In genomic region chr15:90143176-90143655, GRCh38 we compare ENCODE assay signal across 1 cellular context.
TF ChIP-seq lines count a peak whose summit lies in the region.

No MANE protein-coding gene starts in this region.

TF ChIP-seq in K562, 482 proteins besides CTCF, POLR2A, EP300 and RAD21 (continued from another document and continues in another):
- TF ChIP-seq CREBBP (IDR thresholded peaks at IDR 0.05; ENCODE audit: low read depth, low read length): no peak
- no peak for TF ChIP-seq SLC30A9 (CRISPR knock-in tag; IDR thresholded peaks at IDR 0.05)
- TF ChIP-seq ATF4 (CRISPR knock-in tag; IDR thresholded peaks at IDR 0.05): no peak
- TF ChIP-seq, protein P1, sequence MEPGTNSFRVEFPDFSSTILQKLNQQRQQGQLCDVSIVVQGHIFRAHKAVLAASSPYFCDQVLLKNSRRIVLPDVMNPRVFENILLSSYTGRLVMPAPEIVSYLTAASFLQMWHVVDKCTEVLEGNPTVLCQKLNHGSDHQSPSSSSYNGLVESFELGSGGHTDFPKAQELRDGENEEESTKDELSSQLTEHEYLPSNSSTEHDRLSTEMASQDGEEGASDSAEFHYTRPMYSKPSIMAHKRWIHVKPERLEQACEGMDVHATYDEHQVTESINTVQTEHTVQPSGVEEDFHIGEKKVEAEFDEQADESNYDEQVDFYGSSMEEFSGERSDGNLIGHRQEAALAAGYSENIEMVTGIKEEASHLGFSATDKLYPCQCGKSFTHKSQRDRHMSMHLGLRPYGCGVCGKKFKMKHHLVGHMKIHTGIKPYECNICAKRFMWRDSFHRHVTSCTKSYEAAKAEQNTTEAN (CRISPR knock-in tag; IDR thresholded peaks at IDR 0.05): no peak
- TF ChIP-seq MEF2D (tag; conservative IDR thresholded peaks at IDR 0.05; ENCODE audit: low read depth): no peak
- no peak for TF ChIP-seq XRCC4 (IDR thresholded peaks at IDR 0.05; ENCODE audit: extremely low read depth, insufficient read depth, insufficient read length)
- TF ChIP-seq GMEB1 (CRISPR knock-in tag; IDR thresholded peaks at IDR 0.05): no peak
- no peak for TF ChIP-seq TOE1 (IDR thresholded peaks at IDR 0.05; ENCODE audit: borderline replicate concordance)
- TF ChIP-seq TOE1 (CRISPR knock-in tag; IDR thresholded peaks at IDR 0.05; ENCODE audit: borderline replicate concordance, low read depth): no peak
- no peak for TF ChIP-seq THRAP3 (IDR thresholded peaks at IDR 0.05; ENCODE audit: borderline replicate concordance)
- TF ChIP-seq, protein P2, sequence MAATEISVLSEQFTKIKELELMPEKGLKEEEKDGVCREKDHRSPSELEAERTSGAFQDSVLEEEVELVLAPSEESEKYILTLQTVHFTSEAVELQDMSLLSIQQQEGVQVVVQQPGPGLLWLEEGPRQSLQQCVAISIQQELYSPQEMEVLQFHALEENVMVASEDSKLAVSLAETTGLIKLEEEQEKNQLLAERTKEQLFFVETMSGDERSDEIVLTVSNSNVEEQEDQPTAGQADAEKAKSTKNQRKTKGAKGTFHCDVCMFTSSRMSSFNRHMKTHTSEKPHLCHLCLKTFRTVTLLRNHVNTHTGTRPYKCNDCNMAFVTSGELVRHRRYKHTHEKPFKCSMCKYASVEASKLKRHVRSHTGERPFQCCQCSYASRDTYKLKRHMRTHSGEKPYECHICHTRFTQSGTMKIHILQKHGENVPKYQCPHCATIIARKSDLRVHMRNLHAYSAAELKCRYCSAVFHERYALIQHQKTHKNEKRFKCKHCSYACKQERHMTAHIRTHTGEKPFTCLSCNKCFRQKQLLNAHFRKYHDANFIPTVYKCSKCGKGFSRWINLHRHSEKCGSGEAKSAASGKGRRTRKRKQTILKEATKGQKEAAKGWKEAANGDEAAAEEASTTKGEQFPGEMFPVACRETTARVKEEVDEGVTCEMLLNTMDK (IDR thresholded peaks at IDR 0.05; ENCODE audit: borderline replicate concordance, insufficient read depth, low read depth, low read length, poor library complexity, severe bottlenecking): no peak
- no peak for TF ChIP-seq MECOM (CRISPR knock-in tag; IDR thresholded peaks at IDR 0.05)
- TF ChIP-seq ERF (CRISPR knock-in tag; IDR thresholded peaks at IDR 0.05): peak; percentile 53; the same call in 1 of the 2 replicates
- TF ChIP-seq, protein P3, sequence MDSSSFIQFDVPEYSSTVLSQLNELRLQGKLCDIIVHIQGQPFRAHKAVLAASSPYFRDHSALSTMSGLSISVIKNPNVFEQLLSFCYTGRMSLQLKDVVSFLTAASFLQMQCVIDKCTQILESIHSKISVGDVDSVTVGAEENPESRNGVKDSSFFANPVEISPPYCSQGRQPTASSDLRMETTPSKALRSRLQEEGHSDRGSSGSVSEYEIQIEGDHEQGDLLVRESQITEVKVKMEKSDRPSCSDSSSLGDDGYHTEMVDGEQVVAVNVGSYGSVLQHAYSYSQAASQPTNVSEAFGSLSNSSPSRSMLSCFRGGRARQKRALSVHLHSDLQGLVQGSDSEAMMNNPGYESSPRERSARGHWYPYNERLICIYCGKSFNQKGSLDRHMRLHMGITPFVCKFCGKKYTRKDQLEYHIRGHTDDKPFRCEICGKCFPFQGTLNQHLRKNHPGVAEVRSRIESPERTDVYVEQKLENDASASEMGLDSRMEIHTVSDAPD (CRISPR knock-in tag; IDR thresholded peaks at IDR 0.05): no peak
- TF ChIP-seq ZZZ3 (IDR thresholded peaks at IDR 0.05): no peak
- TF ChIP-seq SRSF1 (IDR thresholded peaks at IDR 0.05; ENCODE audit: low read depth, low read length): no peak
- TF ChIP-seq TAF7 (tag; IDR thresholded peaks at IDR 0.05): no peak
- peak; percentile 21; the same call in 1 of the 2 replicates for TF ChIP-seq CUX1 (CRISPR knock-in tag; IDR thresholded peaks at IDR 0.05)
- no peak for TF ChIP-seq SNRNP70 (optimal IDR thresholded peaks at IDR 0.05; ENCODE audit: low read depth, low read length)
- no peak for TF ChIP-seq ZC3H8 (IDR thresholded peaks at IDR 0.05)
- TF ChIP-seq ZFX (CRISPR knock-in tag; IDR thresholded peaks at IDR 0.05): peak; percentile 89
- TF ChIP-seq TCF3 (CRISPR knock-in tag; IDR thresholded peaks at IDR 0.05): peak; percentile 97
- TF ChIP-seq CXXC5 (CRISPR knock-in tag; IDR thresholded peaks at IDR 0.05): peak; percentile 78
- TF ChIP-seq JUNB (CRISPR knock-in tag; conservative IDR thresholded peaks at IDR 0.05): no peak
- peak; percentile 84 to 89 for TF ChIP-seq TRIM24 (IDR thresholded peaks at IDR 0.05)
- TF ChIP-seq TAF1 (IDR thresholded peaks at IDR 0.05; ENCODE audit: control insufficient read depth, extremely low read depth, insufficient read depth, low read length, severe bottlenecking): peak; percentile 27
- TF ChIP-seq POLR2AphosphoS5 (IDR thresholded peaks at IDR 0.05; ENCODE audit: control insufficient read depth, insufficient read depth, low read depth, low read length): peak; percentile 97
- no peak for TF ChIP-seq ZNF324 (CRISPR knock-in tag; IDR thresholded peaks at IDR 0.05)
- TF ChIP-seq TCF7L2 (IDR thresholded peaks at IDR 0.05; ENCODE audit: low read depth, low read length): no peak
- no peak for TF ChIP-seq SPI1 (IDR thresholded peaks at IDR 0.05; ENCODE audit: borderline replicate concordance, low read depth, low read length)
- TF ChIP-seq ZNF282 (CRISPR knock-in tag; IDR thresholded peaks at IDR 0.05): no peak
- TF ChIP-seq ZNF197 (CRISPR knock-in tag; IDR thresholded peaks at IDR 0.05; ENCODE audit: low read depth): no peak
- TF ChIP-seq, protein P4, sequence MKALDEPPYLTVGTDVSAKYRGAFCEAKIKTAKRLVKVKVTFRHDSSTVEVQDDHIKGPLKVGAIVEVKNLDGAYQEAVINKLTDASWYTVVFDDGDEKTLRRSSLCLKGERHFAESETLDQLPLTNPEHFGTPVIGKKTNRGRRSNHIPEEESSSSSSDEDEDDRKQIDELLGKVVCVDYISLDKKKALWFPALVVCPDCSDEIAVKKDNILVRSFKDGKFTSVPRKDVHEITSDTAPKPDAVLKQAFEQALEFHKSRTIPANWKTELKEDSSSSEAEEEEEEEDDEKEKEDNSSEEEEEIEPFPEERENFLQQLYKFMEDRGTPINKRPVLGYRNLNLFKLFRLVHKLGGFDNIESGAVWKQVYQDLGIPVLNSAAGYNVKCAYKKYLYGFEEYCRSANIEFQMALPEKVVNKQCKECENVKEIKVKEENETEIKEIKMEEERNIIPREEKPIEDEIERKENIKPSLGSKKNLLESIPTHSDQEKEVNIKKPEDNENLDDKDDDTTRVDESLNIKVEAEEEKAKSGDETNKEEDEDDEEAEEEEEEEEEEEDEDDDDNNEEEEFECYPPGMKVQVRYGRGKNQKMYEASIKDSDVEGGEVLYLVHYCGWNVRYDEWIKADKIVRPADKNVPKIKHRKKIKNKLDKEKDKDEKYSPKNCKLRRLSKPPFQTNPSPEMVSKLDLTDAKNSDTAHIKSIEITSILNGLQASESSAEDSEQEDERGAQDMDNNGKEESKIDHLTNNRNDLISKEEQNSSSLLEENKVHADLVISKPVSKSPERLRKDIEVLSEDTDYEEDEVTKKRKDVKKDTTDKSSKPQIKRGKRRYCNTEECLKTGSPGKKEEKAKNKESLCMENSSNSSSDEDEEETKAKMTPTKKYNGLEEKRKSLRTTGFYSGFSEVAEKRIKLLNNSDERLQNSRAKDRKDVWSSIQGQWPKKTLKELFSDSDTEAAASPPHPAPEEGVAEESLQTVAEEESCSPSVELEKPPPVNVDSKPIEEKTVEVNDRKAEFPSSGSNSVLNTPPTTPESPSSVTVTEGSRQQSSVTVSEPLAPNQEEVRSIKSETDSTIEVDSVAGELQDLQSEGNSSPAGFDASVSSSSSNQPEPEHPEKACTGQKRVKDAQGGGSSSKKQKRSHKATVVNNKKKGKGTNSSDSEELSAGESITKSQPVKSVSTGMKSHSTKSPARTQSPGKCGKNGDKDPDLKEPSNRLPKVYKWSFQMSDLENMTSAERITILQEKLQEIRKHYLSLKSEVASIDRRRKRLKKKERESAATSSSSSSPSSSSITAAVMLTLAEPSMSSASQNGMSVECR (CRISPR knock-in tag; IDR thresholded peaks at IDR 0.05): 0 out of 2 replicates have a peak, but pooled peaks have one; percentile 27
- TF ChIP-seq CBFA2T3 (IDR thresholded peaks at IDR 0.05): peak; percentile 97
- no peak for TF ChIP-seq RBM25 (IDR thresholded peaks at IDR 0.05; ENCODE audit: low read depth, low read length, severe bottlenecking)
- no peak for TF ChIP-seq PTBP1 (IDR thresholded peaks at IDR 0.05; ENCODE audit: low read depth, low read length)
- no peak for TF ChIP-seq GTF2E2 (tag; IDR thresholded peaks at IDR 0.05)
- TF ChIP-seq RBM15 (IDR thresholded peaks at IDR 0.05; ENCODE audit: insufficient read depth, low read length): no peak
- peak in 1 of 2 experiments; percentile 54; a peak in 1 of 4 replicates for TF ChIP-seq ZNF639 (CRISPR knock-in tag; conservative IDR thresholded peaks at IDR 0.05 in 1 of 2, IDR thresholded peaks at IDR 0.05 in 1 of 2)
- no peak for TF ChIP-seq HMG20B (CRISPR knock-in tag; IDR thresholded peaks at IDR 0.05)
- no peak for TF ChIP-seq ZNF431 (CRISPR knock-in tag; IDR thresholded peaks at IDR 0.05)
- no peak for TF ChIP-seq RBM14 (IDR thresholded peaks at IDR 0.05; ENCODE audit: borderline replicate concordance, insufficient read depth, low read depth, low read length)
